25 cellular contexts compared by ENCODE assay signal in the genomic region with DNA sequence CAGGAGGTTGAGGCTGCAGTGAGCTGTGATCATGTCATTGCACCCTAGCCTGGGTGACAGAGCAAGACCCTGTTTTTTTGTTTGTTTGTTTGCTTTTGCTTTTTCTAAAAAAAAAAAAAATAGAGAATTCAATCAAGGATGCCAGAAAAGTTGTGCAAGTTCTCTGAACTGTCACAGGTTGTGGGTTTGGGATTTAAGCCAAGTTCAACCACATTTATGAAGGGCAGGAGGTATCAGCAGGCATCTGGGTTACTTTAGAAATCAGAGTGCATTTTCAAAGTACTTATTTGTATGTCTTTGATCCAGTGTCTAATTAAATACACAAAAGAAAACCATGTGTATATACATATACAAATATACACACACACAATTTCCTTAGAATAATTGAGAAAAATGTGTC.
A peak's percentile ranks its signal among the peaks of the same experiment; 100 is the strongest.
DNase-seq lines count a peak whose midpoint lies in the region; ATAC-seq and TF ChIP-seq lines count a peak whose summit lies in the region.
"Had no signal": no experiment of that assay in that cellular context is flagged by ENCODE, and none has a peak within 500 bp of the region (broad histone marks: within the 10 kb centered on the region; RNA-seq: fewer than 3 reads in every experiment).

No MANE protein-coding gene starts in this region.

- H3K9me3 ChIP-seq in BLaER1 treated with 17β-estradiol and CSF1 and Interleukin-3, amounts not matched to agents 10 nM and 100 nM (replicated peaks in 1 of 11) = no peaks in the 10 kb centered on the region
- H3K9me3 ChIP-seq in PC-3 (ENCODE audit: low read length) (no peaks in the 10 kb centered on the region), Karpas-422 (ENCODE audit: low read length) (no peaks in the 10 kb centered on the region)
- H3K9me3 ChIP-seq: MG63 had no signal

- H3K27ac ChIP-seq in BLaER1 treated with 17β-estradiol and CSF1 and Interleukin-3, amounts not matched to agents 10 nM and 100 nM = peak overlapping the region in 1 of 11 experiments; percentile 9; a peak in 1 of 22 replicates
- H3K27ac ChIP-seq in PC-3 (ENCODE audit: low read length) (no peak overlapping the region), Karpas-422 (ENCODE audit: low read length) (no peak overlapping the region)

- intact Hi-C loops in PC-3 (cut with micrococcal nuclease) = no loop called here
- intact Hi-C loops in sciatic nerve (cut with DNase I) = no loop called here

- DNase-seq in KBM-7 (peak; percentile 9), PC-3 (peak; percentile 44), choroid plexus epithelial cell (ENCODE audit: low read depth) (peak; percentile 0), NCI-H345 (lab: John Stamatoyannopoulos, UW) (no peak), Karpas-422 (no peak), dermis blood vessel endothelial cell (no peak), sciatic nerve (ENCODE audit: low spot score) (no peak)
- DNase-seq: CD4-positive, alpha-beta memory T cell; COR-L47; GF-D8; H9; IMR-90; Kasumi-1; MG63; NCI-H1048; NCI-H1417; NCI-H1694; NCI-H2029 treated with DMSO at 0.1 percent for 48 hours; NCI-H226; NCI-H510A treated with DMSO at 0.1 percent for 48 hours; NCI-H748 treated with DMSO at 0.1 percent for 48 hours; SHP77 treated with DMSO at 0.1 percent for 48 hours; T-helper 1 cell had no signal

- H2AFZ ChIP-seq in PC-3 (ENCODE audit: low read length) (no peak overlapping the region), Karpas-422 (ENCODE audit: low read length) (no peak overlapping the region)
- H2AFZ ChIP-seq: GM23338 had no signal

- peak overlapping the region in 9 of 11 experiments; percentile 5 to 58 (median 32); a peak in 14 of 22 replicates for H3K4me2 ChIP-seq in BLaER1 treated with 17β-estradiol and CSF1 and Interleukin-3, amounts not matched to agents 10 nM and 100 nM
- H3K4me2 ChIP-seq in PC-3 (ENCODE audit: low read length) (no peak overlapping the region), Karpas-422 (ENCODE audit: low read depth, low read length, poor library complexity, severe bottlenecking) (no peak overlapping the region)
- H3K4me2 ChIP-seq: GM23338 had no signal

- ATAC-seq in PC-3 (no peak), sciatic nerve (no peak)
- ATAC-seq: GM23338 had no signal

- H3K9ac ChIP-seq in BLaER1 treated with 17β-estradiol and CSF1 and Interleukin-3, amounts not matched to agents 10 nM and 100 nM = no peak overlapping the region
- H3K9ac ChIP-seq in PC-3 (ENCODE audit: low read length) (no peak overlapping the region), Karpas-422 (ENCODE audit: low read length) (no peak overlapping the region)

- H3K9me2 ChIP-seq in PC-3 (replicated peaks; ENCODE audit: low read length) (no peaks in the 10 kb centered on the region), Karpas-422 (replicated peaks; ENCODE audit: insufficient read depth, low read length) (no peaks in the 10 kb centered on the region)

- H3K4me1 ChIP-seq in BLaER1 treated with 17β-estradiol and CSF1 and Interleukin-3, amounts not matched to agents 10 nM and 100 nM = peaks cover 5 to 31% (median 19%) of the 10 kb centered on the region in 10 experiments; a peak in 16 of 20 replicates
- no peaks in the 10 kb centered on the region for H3K4me1 ChIP-seq in PC-3 (ENCODE audit: insufficient read depth, low read length)
- H3K4me1 ChIP-seq in Karpas-422 (ENCODE audit: low read length) = no peaks in the 10 kb centered on the region

- CTCF ChIA-PET in PC-3 (lab: Charles Lee) = no interaction called here

- no peaks in the 10 kb centered on the region for H3K79me2 ChIP-seq in PC-3 (ENCODE audit: low read length)
- H3K79me2 ChIP-seq in Karpas-422 (ENCODE audit: low read length) = no peaks in the 10 kb centered on the region

- no peak overlapping the region for H3K4me3 ChIP-seq in BLaER1 treated with 17β-estradiol and CSF1 and Interleukin-3, amounts not matched to agents 10 nM and 100 nM
- H3K4me3 ChIP-seq in PC-3 (ENCODE audit: low read length) = no peak overlapping the region
- no peak overlapping the region for H3K4me3 ChIP-seq in choroid plexus epithelial cell (ENCODE audit: low read depth, low read length)
- no peak overlapping the region for H3K4me3 ChIP-seq in Karpas-422 (ENCODE audit: low read length)
- H3K4me3 ChIP-seq: GM23338, MG63 had no signal

- H4K20me1 ChIP-seq in BLaER1 treated with 17β-estradiol and CSF1 and Interleukin-3, amounts not matched to agents 10 nM and 100 nM = no peaks in the 10 kb centered on the region
- H4K20me1 ChIP-seq in PC-3 (ENCODE audit: low read length) (no peaks in the 10 kb centered on the region), Karpas-422 (ENCODE audit: insufficient read depth, low read depth, low read length) (no peaks in the 10 kb centered on the region)

- no peaks in the 10 kb centered on the region for H3K27me3 ChIP-seq in BLaER1 treated with 17β-estradiol and CSF1 and Interleukin-3, amounts not matched to agents 10 nM and 100 nM
- no peaks in the 10 kb centered on the region for H3K27me3 ChIP-seq in PC-3 (ENCODE audit: low read length)
- H3K27me3 ChIP-seq in Karpas-422 (ENCODE audit: low read length) = no peaks in the 10 kb centered on the region
- H3K27me3 ChIP-seq: MG63 had no signal

- no peaks in the 10 kb centered on the region for H3K36me3 ChIP-seq in BLaER1 treated with 17β-estradiol and CSF1 and Interleukin-3, amounts not matched to agents 10 nM and 100 nM
- no peaks in the 10 kb centered on the region for H3K36me3 ChIP-seq in PC-3 (ENCODE audit: low read depth, low read length)
- H3K36me3 ChIP-seq in Karpas-422 (ENCODE audit: insufficient read depth, low read length) = no peaks in the 10 kb centered on the region
- H3K36me3 ChIP-seq: MG63 had no signal

- H3F3A ChIP-seq in PC-3 (ENCODE audit: low read length, unreplicated experiment) = no peaks in the 10 kb centered on the region

- in situ Hi-C loops in KBM-7 (cut with MboI; ENCODE audit: low pct_unique_long_range_greater_than_20kb, low sequenced_read_pairs) = no loop called here

- no TSS peak for BruUV-seq in PC-3 (replicated peaks; lab: Mats Ljungman, UMichigan)

- POLR2A ChIA-PET in PC-3 (lab: Charles Lee; ENCODE audit: unreplicated experiment) = no interaction called here

- TF ChIP-seq CTCF in PC-3 (conservative IDR thresholded peaks at IDR 0.05; ENCODE audit: low read depth, low read length) (no peak), choroid plexus epithelial cell (conservative IDR thresholded peaks at IDR 0.05; ENCODE audit: low read depth, low read length) (no peak)

Comparison
In these comparisons a context has a peak if more than half of its experiments do, and no peak if none do; other contexts are left out.
1. H3K4me2 ChIP-seq: peak in BLaER1 treated with 17β-estradiol and CSF1 and Interleukin-3, amounts not matched to agents 10 nM and 100 nM (9 of 11); none in PC-3 (single experiment) and Karpas-422 (single experiment).
2. DNase-seq: peak in KBM-7 (single experiment), PC-3 (single experiment) and choroid plexus epithelial cell (single experiment); none in NCI-H345 (single experiment), Karpas-422 (single experiment), dermis blood vessel endothelial cell (single experiment) and sciatic nerve (single experiment).